15 cellular contexts compared by ENCODE assay signal in genomic region chr4:129578336-129578735, GRCh38.
DNase-seq lines count a peak whose midpoint lies in the region; ATAC-seq lines count a peak whose summit lies in the region.
"Had no signal": no experiment of that assay in that cellular context is flagged by ENCODE, and none has a peak within 500 bp of the region (broad histone marks: within the 10 kb centered on the region; RNA-seq: fewer than 3 reads in every experiment).

No MANE protein-coding gene starts in this region.

- no peaks in the 10 kb centered on the region for H3K4me1 Mint-ChIP-seq in activated T-cell treated with anti-CD3 and anti-CD28 coated beads, Interleukin-2, amount 50 U/mL, for 4 hours (ENCODE audit: low read depth)
- H3K4me1 Mint-ChIP-seq: CD8-positive, alpha-beta memory T cell had no signal

- DNase-seq in NCI-H345 (lab: John Stamatoyannopoulos, UW) (peak; percentile 1), NCI-H345 treated with DMSO at 0.1 percent for 48 hours (lab: John Stamatoyannopoulos, UW; ENCODE audit: unreplicated experiment) (no peak), dermis blood vessel endothelial cell (peak; percentile 15), lung microvascular endothelial cell (ENCODE audit: low read depth in 2 of 2) (peak; percentile 47 to 70), GF-D8 (lab: John Stamatoyannopoulos, UW) (no peak)
- no peak for DNase-seq in activated T-cell treated with anti-CD3 and anti-CD28 coated beads, Interleukin-2, amount 50 U/mL, for 4 hours
- DNase-seq: AML-193; CD8-positive, alpha-beta memory T cell; DMS 273 treated with DMSO at 0.1 percent for 48 hours; DMS79; EL; IMR-90; KBM-7 had no signal

- no peaks in the 10 kb centered on the region for H3K9me3 Mint-ChIP-seq in activated T-cell treated with anti-CD3 and anti-CD28 coated beads, Interleukin-2, amount 50 U/mL, for 4 hours

- ATAC-seq in activated T-cell treated with anti-CD3 and anti-CD28 coated beads, Interleukin-2, amount 50 U/mL, for 4 hours: no peak
- no peak for ATAC-seq in GM19397 (IDR thresholded peaks at IDR 0.05; ENCODE audit: unreplicated experiment)
- ATAC-seq: HCT116 had no signal

- H3K27me3 Mint-ChIP-seq in activated T-cell treated with anti-CD3 and anti-CD28 coated beads, Interleukin-2, amount 50 U/mL, for 4 hours (ENCODE audit: low read depth): no peaks in the 10 kb centered on the region
- H3K27me3 Mint-ChIP-seq: CD8-positive, alpha-beta memory T cell had no signal

- no peaks in the 10 kb centered on the region for H3K36me3 Mint-ChIP-seq in activated T-cell treated with anti-CD3 and anti-CD28 coated beads, Interleukin-2, amount 50 U/mL, for 4 hours (ENCODE audit: insufficient read depth)
- H3K36me3 Mint-ChIP-seq: CD8-positive, alpha-beta memory T cell had no signal

- H3K4me3 Mint-ChIP-seq in activated T-cell treated with anti-CD3 and anti-CD28 coated beads, Interleukin-2, amount 50 U/mL, for 4 hours: no peak overlapping the region
- H3K4me3 Mint-ChIP-seq: CD8-positive, alpha-beta memory T cell had no signal

Comparison
In these comparisons a context has a peak if more than half of its experiments do, and no peak if none do; other contexts are left out.
1. DNase-seq: peak in NCI-H345 (single experiment), dermis blood vessel endothelial cell (single experiment) and lung microvascular endothelial cell (2 of 2); none in NCI-H345 treated with DMSO at 0.1 percent for 48 hours (single experiment), GF-D8 (single experiment) and activated T-cell treated with anti-CD3 and anti-CD28 coated beads, Interleukin-2, amount 50 U/mL, for 4 hours (single experiment).